In the genomic region with DNA sequence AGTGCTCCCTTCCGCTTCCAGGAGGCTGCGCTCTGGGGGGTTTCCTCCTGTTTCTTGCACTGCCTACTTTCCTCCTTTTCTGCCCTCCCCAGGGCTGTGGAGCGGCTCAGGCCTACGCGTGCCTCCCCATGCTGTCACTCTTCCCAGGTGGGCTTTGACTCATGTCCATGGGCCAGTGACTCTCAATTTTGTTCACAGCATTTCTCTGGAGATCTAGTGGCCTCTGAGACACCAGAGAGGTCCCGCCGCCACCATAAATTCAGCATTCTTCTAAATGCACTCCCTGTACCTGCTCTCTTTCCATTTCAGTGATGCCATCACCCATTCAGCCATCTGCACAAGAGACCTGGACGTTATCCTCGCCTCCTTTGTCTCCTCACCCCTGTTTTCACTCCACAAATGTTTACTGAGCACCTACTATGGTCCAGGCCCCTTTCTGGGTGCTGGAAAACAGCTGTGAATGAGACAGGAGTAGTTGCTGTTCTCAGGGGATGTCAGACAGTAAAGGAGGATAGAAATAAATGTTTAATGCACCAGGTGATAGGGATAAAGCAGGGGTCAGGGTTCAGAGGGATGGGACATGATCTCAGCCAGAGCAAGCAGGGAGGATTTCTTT, we compare ENCODE assay signal across 22 cellular contexts. TPM values are rescaled to one million over a fixed set of nuclear protein-coding genes. Genes with fewer than 3 reads are reported as not detected.
DNase-seq lines count a peak whose midpoint lies in the region; ATAC-seq and TF ChIP-seq lines count a peak whose summit lies in the region.
"Had no signal": no experiment of that assay in that cellular context is flagged by ENCODE, and none has a peak within 500 bp of the region (broad histone marks: within the 10 kb centered on the region; RNA-seq: fewer than 3 reads in every experiment).

No MANE protein-coding gene starts in this region.

- H3K27me3 ChIP-seq in CD4-positive, alpha-beta memory T cell (ENCODE audit: insufficient read depth, low read length) = no peaks in the 10 kb centered on the region
- no peaks in the 10 kb centered on the region for H3K27me3 ChIP-seq in osteoblast (ENCODE audit: insufficient read depth, low read length)
- H3K27me3 ChIP-seq in ascending aorta = no peaks in the 10 kb centered on the region
- H3K27me3 ChIP-seq: BLaER1, colonic mucosa had no signal

- H3K9me3 Mint-ChIP-seq in CD4-positive, alpha-beta memory T cell = peaks cover 0 to 2% (median 0%) of the 10 kb centered on the region in 8 donors
- H3K9me3 Mint-ChIP-seq in IgD-negative memory B cell (no peaks in the 10 kb centered on the region), brain (no peaks in the 10 kb centered on the region)

- no peak for DNase-seq in CD4-positive, alpha-beta memory T cell
- DNase-seq in osteoblast (ENCODE audit: insufficient read length, low spot score, missing footprints) (peak; percentile 59), SIG-M5 treated with dmso at 0.1 percent for 504 hours (lab: John Stamatoyannopoulos, UW; ENCODE audit: unreplicated experiment) (no peak), ascending aorta (ENCODE audit: low spot score in 2 of 2) (no peak)
- DNase-seq: activated CD4-positive, alpha-beta T cell treated with anti-CD3 and anti-CD28 coated beads, Interleukin-2, amount 50 U/mL, for 1 hour; colonic mucosa; head of caudate nucleus; KG1; NCI-H1694; NCI-H510A treated with DMSO at 0.1 percent for 48 hours; retina; stimulated activated CD4-positive, alpha-beta T cell treated with anti-CD3 and anti-CD28 coated beads, Interleukin-1b, Interleukin-23, amount 100 ng/mL, for 48 hours; SW 1271 had no signal

- peak overlapping the region in 6 of 7 donors; percentile 20 to 86 (median 73) for H3K27ac Mint-ChIP-seq in CD4-positive, alpha-beta memory T cell
- peak overlapping the region; percentile 54 to 77 (median 63) for H3K27ac Mint-ChIP-seq in IgD-negative memory B cell
- H3K27ac Mint-ChIP-seq in brain = peak overlapping the region in 3 of 5 experiments; percentile 52 to 71 (median 66)

- peaks cover 27% of the 10 kb centered on the region for H3K4me1 ChIP-seq in CD4-positive, alpha-beta memory T cell (ENCODE audit: insufficient read depth, low read length)
- H3K4me1 ChIP-seq in osteoblast (ENCODE audit: insufficient read depth, low read length) (peaks cover 47% of the 10 kb centered on the region), ascending aorta (peaks cover 3 to 25% of the 10 kb centered on the region in 2 donors)

- no peak overlapping the region for H3K4me2 ChIP-seq in osteoblast (ENCODE audit: insufficient read depth, low read length)

- no peak overlapping the region for H2AFZ ChIP-seq in osteoblast (ENCODE audit: low read length)

- no peak overlapping the region for H3K27ac ChIP-seq in CD4-positive, alpha-beta memory T cell (ENCODE audit: low read depth, low read length)
- H3K27ac ChIP-seq in osteoblast (ENCODE audit: low read depth, low read length) (no peak overlapping the region), ascending aorta (no peak overlapping the region)
- H3K27ac ChIP-seq: BLaER1, colonic mucosa had no signal

- peaks cover 26% of the 10 kb centered on the region for H3K36me3 ChIP-seq in CD4-positive, alpha-beta memory T cell (ENCODE audit: insufficient read depth, low read length)
- peaks cover 34% of the 10 kb centered on the region for H3K36me3 ChIP-seq in osteoblast (ENCODE audit: insufficient read depth, low read length)
- H3K36me3 ChIP-seq in ascending aorta = peaks cover 47 to 48% of the 10 kb centered on the region in 2 donors
- H3K36me3 ChIP-seq: colonic mucosa had no signal

- H3K4me1 Mint-ChIP-seq in CD4-positive, alpha-beta memory T cell = peaks cover 25 to 54% (median 42%) of the 10 kb centered on the region in 4 donors
- peaks cover 27 to 39% (median 29%) of the 10 kb centered on the region in 3 donors for H3K4me1 Mint-ChIP-seq in IgD-negative memory B cell
- H3K4me1 Mint-ChIP-seq in brain = peaks cover 30% of the 10 kb centered on the region

- H3K36me3 Mint-ChIP-seq in CD4-positive, alpha-beta memory T cell = peaks cover 21 to 42% of the 10 kb centered on the region in 2 donors
- peaks cover 3% of the 10 kb centered on the region for H3K36me3 Mint-ChIP-seq in IgD-negative memory B cell
- peaks cover 33% of the 10 kb centered on the region for H3K36me3 Mint-ChIP-seq in brain

- no peak for ATAC-seq in GM21423 (IDR thresholded peaks at IDR 0.05; ENCODE audit: unreplicated experiment)

- no peaks in the 10 kb centered on the region for H3K9me3 ChIP-seq in CD4-positive, alpha-beta memory T cell (ENCODE audit: control insufficient read depth in 1 of 2, low read length in 2 of 2)
- H3K9me3 ChIP-seq in osteoblast (ENCODE audit: low read depth, low read length) (no peaks in the 10 kb centered on the region), ascending aorta (no peaks in the 10 kb centered on the region)
- H3K9me3 ChIP-seq: BLaER1, colonic mucosa had no signal

- H3K4me3 Mint-ChIP-seq in CD4-positive, alpha-beta memory T cell = peak overlapping the region; percentile 26 to 69 (median 42)
- peak overlapping the region in 3 of 4 donors; percentile 40 to 84 (median 79) for H3K4me3 Mint-ChIP-seq in IgD-negative memory B cell
- H3K4me3 Mint-ChIP-seq in brain = peak overlapping the region; percentile 32 to 85 (median 56)

- no peaks in the 10 kb centered on the region for H3K27me3 Mint-ChIP-seq in CD4-positive, alpha-beta memory T cell
- no peaks in the 10 kb centered on the region for H3K27me3 Mint-ChIP-seq in IgD-negative memory B cell
- H3K27me3 Mint-ChIP-seq in brain = peaks cover 5% of the 10 kb centered on the region

- intact Hi-C loops in CD4-positive, alpha-beta memory T cell (cut with micrococcal nuclease) = no loop called here
- intact Hi-C loops in ascending aorta (cut with DNase I) = no loop called here

- CTCF ChIA-PET in CD4-positive, alpha-beta memory T cell (lab: Charles Lee; ENCODE audit: partially characterized antibody) = no interaction called here

- peaks cover 66% of the 10 kb centered on the region for H4K20me1 ChIP-seq in osteoblast (ENCODE audit: insufficient read depth, low read length)

- POLR2A ChIA-PET in CD4-positive, alpha-beta memory T cell (lab: Charles Lee; ENCODE audit: partially characterized antibody) = interaction anchor here (0.6 kb wide), 1 partner anchor 167 kb away, joined by 3 read pairs; no protein-coding TSS in a partner anchor

- no peak for TF ChIP-seq CTCF in brain (conservative IDR thresholded peaks at IDR 0.05)
- no peak for TF ChIP-seq CTCF in osteoblast (IDR thresholded peaks at IDR 0.05; ENCODE audit: extremely low read depth, low read depth, low read length)
- no peak for TF ChIP-seq CTCF in ascending aorta (IDR thresholded peaks at IDR 0.05)

- H3K79me2 ChIP-seq in osteoblast (ENCODE audit: insufficient read depth, low read length) = peaks cover 69% of the 10 kb centered on the region

- no peak overlapping the region for H3K4me3 ChIP-seq in CD4-positive, alpha-beta memory T cell (ENCODE audit: low read length in 2 of 2)
- H3K4me3 ChIP-seq in osteoblast (ENCODE audit: insufficient read depth, low read length) (no peak overlapping the region), ascending aorta (no peak overlapping the region)
- H3K4me3 ChIP-seq: BLaER1, colonic mucosa had no signal

RNA-seq across cellular contexts. Expression of a gene that starts 3.2 kb away (rescaled TPM):
- total RNA-seq in CD4-positive, alpha-beta memory T cell = 100 to 1,000 TPM; 107 TPM
- 100 to 1,000 TPM; 127 to 147 TPM for polyA plus RNA-seq in CD4-positive, alpha-beta memory T cell
- polyA plus RNA-seq in IgD-negative memory B cell (130 TPM), brain (ENCODE audit: insufficient read depth, low read depth, low replicate concordance) (72.3 TPM)
- total RNA-seq in osteoblast (49.5 and 52.1 TPM in 2 replicates), ascending aorta (162 TPM)

RNA-seq across cellular contexts. Expression of a gene that starts 15.7 kb away (rescaled TPM):
- total RNA-seq in CD4-positive, alpha-beta memory T cell = 10 to 100 TPM; 50.9 to 51.7 TPM
- 100 to 1,000 TPM; 113 to 128 TPM for polyA plus RNA-seq in CD4-positive, alpha-beta memory T cell
- polyA plus RNA-seq in IgD-negative memory B cell (123 TPM), brain (ENCODE audit: insufficient read depth, low read depth, low replicate concordance) (91.9 TPM)
- total RNA-seq in osteoblast (93.4 and 109 TPM in 2 replicates), ascending aorta (74.4 TPM)

RNA-seq across cellular contexts. Expression of a gene that starts 27.6 kb away (rescaled TPM):
- not detected for total RNA-seq in CD4-positive, alpha-beta memory T cell
- not detected for polyA plus RNA-seq in CD4-positive, alpha-beta memory T cell
- polyA plus RNA-seq in IgD-negative memory B cell (not detected), brain (ENCODE audit: insufficient read depth, low read depth, low replicate concordance) (not detected)
- total RNA-seq in osteoblast (not detected in 2 replicates), ascending aorta (not detected)
- total RNA-seq: colonic mucosa, H1, kidney epithelial cell, urinary bladder had no signal
- polyA plus RNA-seq: adipose tissue, esophagus, H1, urinary bladder had no signal

RNA-seq across cellular contexts. Expression of a gene that starts 57.4 kb away (rescaled TPM):
- total RNA-seq in CD4-positive, alpha-beta memory T cell = 10 to 100 TPM; 17.8 to 18.8 TPM
- 10 to 100 TPM in 1 of 2 donors, 1 to 10 TPM in 1; 5.5 to 12.6 TPM for polyA plus RNA-seq in CD4-positive, alpha-beta memory T cell
- polyA plus RNA-seq in IgD-negative memory B cell (122 TPM), brain (ENCODE audit: insufficient read depth, low read depth, low replicate concordance) (0.17 TPM)
- total RNA-seq in osteoblast (0.36 TPM in 1 of 2 replicates, not detected in the other), ascending aorta (not detected)
